Comparison of ENCODE assay signal across 22 cellular contexts in genomic region chr15:49468440-49468839, GRCh38. TPM values are rescaled to one million over a fixed set of nuclear protein-coding genes. Genes with fewer than 3 reads are reported as not detected.
A peak's percentile ranks its signal among the peaks of the same experiment; 100 is the strongest.
DNase-seq lines count a peak whose midpoint lies in the region; ATAC-seq, FAIRE-seq and TF ChIP-seq lines count a peak whose summit lies in the region.
"Had no signal": no experiment of that assay in that cellular context is flagged by ENCODE, and none has a peak within 500 bp of the region (broad histone marks: within the 10 kb centered on the region; RNA-seq: fewer than 3 reads in every experiment).

No MANE protein-coding gene starts in this region.

- FAIRE-seq in frontal cortex (lab: Jason Lieb, UNC) = no peak
- FAIRE-seq: astrocyte, HTR-8/SVneo had no signal

- no peaks in the 10 kb centered on the region for H3K9me3 ChIP-seq in Panc1 (ENCODE audit: control insufficient read depth, insufficient read depth, low read depth, low read length)
- H3K9me3 ChIP-seq: heart right ventricle, ovary had no signal

- no peaks in the 10 kb centered on the region for H3K4me1 ChIP-seq in Panc1 (ENCODE audit: control insufficient read depth, insufficient read depth, low read length)

- H3K4me3 Mint-ChIP-seq in activated T-helper 17 cell treated with anti-CD3 and anti-CD28 coated beads, Interleukin-2, amount 50 U/mL, for 72 hours = no peak overlapping the region

- no peak overlapping the region for H3K27ac Mint-ChIP-seq in activated T-helper 17 cell treated with anti-CD3 and anti-CD28 coated beads, Interleukin-2, amount 50 U/mL, for 72 hours

- H3K27me3 Mint-ChIP-seq in activated T-helper 17 cell treated with anti-CD3 and anti-CD28 coated beads, Interleukin-2, amount 50 U/mL, for 72 hours = no peaks in the 10 kb centered on the region

- DNase-seq in EL (peak; percentile 54), Panc1 (ENCODE audit: low read depth, low spot score) (peak; percentile 17), foreskin melanocyte (peak; percentile 44), renal cortical epithelial cell (ENCODE audit: low read depth) (peak; percentile 29), cerebellum (ENCODE audit: low spot score) (no peak), OCI-M2 (lab: John Stamatoyannopoulos, UW; ENCODE audit: unreplicated experiment) (no peak), frontal cortex (ENCODE audit: low spot score in 2 of 2) (no peak)
- DNase-seq: activated CD4-positive, alpha-beta T cell treated with anti-CD3 and anti-CD28 coated beads, Interleukin-2, amount 50 U/mL, for 1 hour; effector memory CD4-positive, alpha-beta T cell; heart right ventricle; NCI-H1048; NCI-H226; ovary; stimulated activated CD4-positive, alpha-beta T cell treated with anti-CD3 and anti-CD28 coated beads, Interleukin-1b, Interleukin-23, amount 100 ng/mL, for 48 hours; T1000 had no signal

- no peaks in the 10 kb centered on the region for H3K36me3 Mint-ChIP-seq in activated T-helper 17 cell treated with anti-CD3 and anti-CD28 coated beads, Interleukin-2, amount 50 U/mL, for 72 hours (ENCODE audit: low read depth)

- no peak overlapping the region for H3K4me3 ChIP-seq in Panc1 (ENCODE audit: low read depth in 2 of 2, low read length in 2 of 2)
- H3K4me3 ChIP-seq: heart right ventricle, ovary had no signal

- no peaks in the 10 kb centered on the region for H3K27me3 ChIP-seq in Panc1 (ENCODE audit: control insufficient read depth, insufficient read depth, low read length)
- H3K27me3 ChIP-seq: heart right ventricle, ovary had no signal

- no TSS peak for BruUV-seq in Panc1 (replicated peaks; lab: Mats Ljungman, UMichigan)

- H3K9me3 Mint-ChIP-seq in activated T-helper 17 cell treated with anti-CD3 and anti-CD28 coated beads, Interleukin-2, amount 50 U/mL, for 72 hours = no peaks in the 10 kb centered on the region

- ATAC-seq in Panc1 = no peak
- no peak for ATAC-seq in activated T-helper 17 cell treated with anti-CD3 and anti-CD28 coated beads, Interleukin-2, amount 50 U/mL, for 72 hours (replicated peaks)
- ATAC-seq: HCT116 had no signal

- POLR2A ChIA-PET in Panc1 (lab: Charles Lee) = no interaction called here

- in situ Hi-C loops in Panc1 (cut with HindIII; ENCODE audit: low pct_unique_long_range_greater_than_20kb, low sequenced_read_pairs) = no loop called here

- TF ChIP-seq CTCF in Panc1 (IDR thresholded peaks at IDR 0.05) = no peak

- H3K36me3 ChIP-seq in Panc1 (ENCODE audit: control insufficient read depth, insufficient read depth, low read length) = no peaks in the 10 kb centered on the region
- H3K36me3 ChIP-seq: heart right ventricle, ovary had no signal

- CTCF ChIA-PET in Panc1 (lab: Charles Lee) = no interaction called here

- intact Hi-C loops in Panc1 (cut with micrococcal nuclease; ENCODE audit: unreplicated experiment) = no loop called here

- H3K27ac ChIP-seq in Panc1 (ENCODE audit: low read length) = no peak overlapping the region
- H3K27ac ChIP-seq: C4-2B, ovary had no signal

- H3K4me1 Mint-ChIP-seq in activated T-helper 17 cell treated with anti-CD3 and anti-CD28 coated beads, Interleukin-2, amount 50 U/mL, for 72 hours = peaks cover 6% of the 10 kb centered on the region

RNA-seq across cellular contexts. Expression of gene FGF7, which starts 45.4 kb away (rescaled TPM):
- total RNA-seq in Panc1 (2021; ENCODE audit: unreplicated experiment) (not detected), renal cortical epithelial cell (0.15 TPM in 1 of 2 replicates, not detected in the other), cerebellum (0.45 TPM), frontal cortex (0.41 TPM)
- polyA plus RNA-seq in Panc1 (2012; ENCODE audit: insufficient read length) = not detected
- total RNA-seq in activated T-helper 17 cell treated with anti-CD3 and anti-CD28 coated beads, Interleukin-2, amount 50 U/mL, for 72 hours = not detected
- total RNA-seq: G401, lung microvascular endothelial cell had no signal

Comparison
In these comparisons a context has a peak if more than half of its experiments do, and no peak if none do; other contexts are left out.
1. DNase-seq: peak in EL (single experiment), Panc1 (single experiment), foreskin melanocyte (single experiment) and renal cortical epithelial cell (single experiment); none in cerebellum (single experiment), OCI-M2 (single experiment) and frontal cortex (0 of 2).